3 cellular contexts compared by ENCODE assay signal in the genomic region with DNA sequence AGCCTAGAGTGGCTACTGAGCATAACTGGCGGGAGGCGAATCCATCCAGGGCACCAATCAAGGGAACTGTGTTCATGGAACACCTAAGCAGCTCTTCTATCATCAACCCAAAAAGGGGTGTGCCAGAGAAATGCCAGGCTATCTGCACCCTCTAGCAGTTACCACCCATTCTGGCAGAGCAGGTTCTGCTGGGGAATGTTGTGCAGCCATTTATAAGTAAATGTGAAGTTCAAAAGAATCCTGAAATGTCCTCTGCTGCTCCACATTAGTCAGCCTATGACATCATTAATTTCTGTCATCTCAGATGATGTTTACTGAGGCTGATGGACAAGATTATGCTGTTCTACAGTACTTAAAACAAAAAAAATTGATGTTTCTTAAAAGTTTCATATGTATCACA.
TF ChIP-seq lines count a peak whose summit lies in the region.

No MANE protein-coding gene starts in this region.

TF ChIP-seq in A549, 52 proteins besides CTCF, POLR2A, EP300 and RAD21:
- no peak for TF ChIP-seq JUN (IDR thresholded peaks at IDR 0.05)
- TF ChIP-seq CBX8 (IDR thresholded peaks at IDR 0.05): no peak
- no peak for TF ChIP-seq FOXS1 (CRISPR knock-in tag; IDR thresholded peaks at IDR 0.05)
- TF ChIP-seq CHD4 (IDR thresholded peaks at IDR 0.05; ENCODE audit: borderline replicate concordance): no peak
- no peak for TF ChIP-seq TP53 (CRISPR knock-in tag; IDR thresholded peaks at IDR 0.05)
- TF ChIP-seq, protein P1, sequence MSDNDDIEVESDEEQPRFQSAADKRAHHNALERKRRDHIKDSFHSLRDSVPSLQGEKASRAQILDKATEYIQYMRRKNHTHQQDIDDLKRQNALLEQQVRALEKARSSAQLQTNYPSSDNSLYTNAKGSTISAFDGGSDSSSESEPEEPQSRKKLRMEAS (IDR thresholded peaks at IDR 0.05): no peak
- TF ChIP-seq EHMT2 (IDR thresholded peaks at IDR 0.05; ENCODE audit: low read depth): no peak
- no peak for TF ChIP-seq ESRRA (IDR thresholded peaks at IDR 0.05; ENCODE audit: borderline replicate concordance, low read length)
- TF ChIP-seq, protein P2, sequence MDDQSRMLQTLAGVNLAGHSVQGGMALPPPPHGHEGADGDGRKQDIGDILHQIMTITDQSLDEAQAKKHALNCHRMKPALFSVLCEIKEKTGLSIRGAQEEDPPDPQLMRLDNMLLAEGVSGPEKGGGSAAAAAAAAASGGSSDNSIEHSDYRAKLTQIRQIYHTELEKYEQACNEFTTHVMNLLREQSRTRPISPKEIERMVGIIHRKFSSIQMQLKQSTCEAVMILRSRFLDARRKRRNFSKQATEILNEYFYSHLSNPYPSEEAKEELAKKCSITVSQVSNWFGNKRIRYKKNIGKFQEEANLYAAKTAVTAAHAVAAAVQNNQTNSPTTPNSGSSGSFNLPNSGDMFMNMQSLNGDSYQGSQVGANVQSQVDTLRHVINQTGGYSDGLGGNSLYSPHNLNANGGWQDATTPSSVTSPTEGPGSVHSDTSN (IDR thresholded peaks at IDR 0.05): no peak
- no peak for TF ChIP-seq BHLHE40 (IDR thresholded peaks at IDR 0.05; ENCODE audit: low read depth, low read length)
- TF ChIP-seq HOXA7 (CRISPR knock-in tag; IDR thresholded peaks at IDR 0.05): no peak
- TF ChIP-seq POLR2AphosphoS2 (conservative IDR thresholded peaks at IDR 0.05; ENCODE audit: low read length): no peak
- no peak for TF ChIP-seq RARB (CRISPR knock-in tag; IDR thresholded peaks at IDR 0.05)
- TF ChIP-seq SMC3 (IDR thresholded peaks at IDR 0.05): no peak
- no peak for TF ChIP-seq EHF (CRISPR knock-in tag; IDR thresholded peaks at IDR 0.05)

TF ChIP-seq in HEK293, 187 proteins besides CTCF, POLR2A, EP300 and RAD21:
- TF ChIP-seq ZBTB21 (tag by site-specific recombination; IDR thresholded peaks at IDR 0.05) (0 out of 2 replicates have a peak, but pooled peaks have one; percentile 13), ZNF132 (tag by site-specific recombination; IDR thresholded peaks at IDR 0.05; ENCODE audit: borderline replicate concordance) (no peak), ZNF600 (tag by site-specific recombination; IDR thresholded peaks at IDR 0.05) (peak; percentile 21; the same call in 1 of the 2 replicates), ZNF629 (tag by site-specific recombination; IDR thresholded peaks at IDR 0.05) (peak; percentile 72)
- TF ChIP-seq, protein P3, sequence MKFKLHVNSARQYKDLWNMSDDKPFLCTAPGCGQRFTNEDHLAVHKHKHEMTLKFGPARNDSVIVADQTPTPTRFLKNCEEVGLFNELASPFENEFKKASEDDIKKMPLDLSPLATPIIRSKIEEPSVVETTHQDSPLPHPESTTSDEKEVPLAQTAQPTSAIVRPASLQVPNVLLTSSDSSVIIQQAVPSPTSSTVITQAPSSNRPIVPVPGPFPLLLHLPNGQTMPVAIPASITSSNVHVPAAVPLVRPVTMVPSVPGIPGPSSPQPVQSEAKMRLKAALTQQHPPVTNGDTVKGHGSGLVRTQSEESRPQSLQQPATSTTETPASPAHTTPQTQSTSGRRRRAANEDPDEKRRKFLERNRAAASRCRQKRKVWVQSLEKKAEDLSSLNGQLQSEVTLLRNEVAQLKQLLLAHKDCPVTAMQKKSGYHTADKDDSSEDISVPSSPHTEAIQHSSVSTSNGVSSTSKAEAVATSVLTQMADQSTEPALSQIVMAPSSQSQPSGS (tag by site-specific recombination; IDR thresholded peaks at IDR 0.05; ENCODE audit: low read depth): peak; percentile 69
- TF ChIP-seq, protein P4, sequence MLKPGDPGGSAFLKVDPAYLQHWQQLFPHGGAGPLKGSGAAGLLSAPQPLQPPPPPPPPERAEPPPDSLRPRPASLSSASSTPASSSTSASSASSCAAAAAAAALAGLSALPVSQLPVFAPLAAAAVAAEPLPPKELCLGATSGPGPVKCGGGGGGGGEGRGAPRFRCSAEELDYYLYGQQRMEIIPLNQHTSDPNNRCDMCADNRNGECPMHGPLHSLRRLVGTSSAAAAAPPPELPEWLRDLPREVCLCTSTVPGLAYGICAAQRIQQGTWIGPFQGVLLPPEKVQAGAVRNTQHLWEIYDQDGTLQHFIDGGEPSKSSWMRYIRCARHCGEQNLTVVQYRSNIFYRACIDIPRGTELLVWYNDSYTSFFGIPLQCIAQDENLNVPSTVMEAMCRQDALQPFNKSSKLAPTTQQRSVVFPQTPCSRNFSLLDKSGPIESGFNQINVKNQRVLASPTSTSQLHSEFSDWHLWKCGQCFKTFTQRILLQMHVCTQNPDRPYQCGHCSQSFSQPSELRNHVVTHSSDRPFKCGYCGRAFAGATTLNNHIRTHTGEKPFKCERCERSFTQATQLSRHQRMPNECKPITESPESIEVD (tag by site-specific recombination; IDR thresholded peaks at IDR 0.05): no peak

TF ChIP-seq in HepG2, 621 proteins besides CTCF, POLR2A, EP300 and RAD21:
- TF ChIP-seq ATF7 (IDR thresholded peaks at IDR 0.05): peak; percentile 67
- TF ChIP-seq ATF7 (CRISPR knock-in tag; IDR thresholded peaks at IDR 0.05): no peak
- no peak for TF ChIP-seq SP4 (CRISPR knock-in tag; IDR thresholded peaks at IDR 0.05)
- TF ChIP-seq CREB1 (IDR thresholded peaks at IDR 0.05): peak; percentile 56; the same call in 1 of the 2 replicates
- TF ChIP-seq CREB1 (CRISPR knock-in tag; IDR thresholded peaks at IDR 0.05): no peak
TF ChIP-seq in HepG2: peak in this region for 2.
